Comparison of ENCODE assay signal across 10 cellular contexts in genomic region chr3:170178631-170179030, GRCh38. TPM values are rescaled to one million over a fixed set of nuclear protein-coding genes. Genes with fewer than 3 reads are reported as not detected.
DNase-seq lines count a peak whose midpoint lies in the region; ATAC-seq and TF ChIP-seq lines count a peak whose summit lies in the region.
"Had no signal": no experiment of that assay in that cellular context is flagged by ENCODE, and none has a peak within 500 bp of the region (broad histone marks: within the 10 kb centered on the region; RNA-seq: fewer than 3 reads in every experiment).

No MANE protein-coding gene starts in this region.

- H3K27ac Mint-ChIP-seq in activated CD4-positive, alpha-beta T cell treated with anti-CD3 and anti-CD28 coated beads for 36 hours: peak overlapping the region; percentile 69
- peak overlapping the region; percentile 73 for H3K27ac Mint-ChIP-seq in stimulated activated naive CD8-positive, alpha-beta T cell treated with anti-CD3 and anti-CD28 coated beads, Interleukin-15, Interleukin-2, amounts not matched to agents 100 ng/mL and 50 ng/mL, for 24 hours

- H3K9me3 Mint-ChIP-seq in activated CD4-positive, alpha-beta T cell treated with anti-CD3 and anti-CD28 coated beads for 36 hours (ENCODE audit: low read depth): no peaks in the 10 kb centered on the region
- no peaks in the 10 kb centered on the region for H3K9me3 Mint-ChIP-seq in stimulated activated naive CD8-positive, alpha-beta T cell treated with anti-CD3 and anti-CD28 coated beads, Interleukin-15, Interleukin-2, amounts not matched to agents 100 ng/mL and 50 ng/mL, for 24 hours

- TF ChIP-seq CTCF in esophagus muscularis mucosa (IDR thresholded peaks at IDR 0.05) (no peak), colonic mucosa (IDR thresholded peaks at IDR 0.05) (no peak)

- peaks cover 12 to 51% (median 41%) of the 10 kb centered on the region in 4 donors for H3K36me3 ChIP-seq in esophagus muscularis mucosa
- H3K36me3 ChIP-seq in colonic mucosa: no peaks in the 10 kb centered on the region

- CTCF ChIA-PET in activated CD4-positive, alpha-beta T cell treated with anti-CD3 and anti-CD28 coated beads for 36 hours (lab: Charles Lee): interaction anchor here (0.7 to 1.6 kb wide), 4 partner anchors 9 to 82 kb away, joined by 3 to 4 read pairs (median 4); no protein-coding TSS in a partner anchor

- peaks cover 37% of the 10 kb centered on the region for H3K4me1 Mint-ChIP-seq in activated CD4-positive, alpha-beta T cell treated with anti-CD3 and anti-CD28 coated beads for 36 hours
- peaks cover 39% of the 10 kb centered on the region for H3K4me1 Mint-ChIP-seq in stimulated activated naive CD8-positive, alpha-beta T cell treated with anti-CD3 and anti-CD28 coated beads, Interleukin-15, Interleukin-2, amounts not matched to agents 100 ng/mL and 50 ng/mL, for 24 hours (ENCODE audit: low read depth)

- H3K27ac ChIP-seq in esophagus muscularis mucosa (replicated peaks in 1 of 4) (peak overlapping the region in 1 of 4 donors; percentile 97), colonic mucosa (no peak overlapping the region)

- TF ChIP-seq POLR2A in esophagus muscularis mucosa (IDR thresholded peaks at IDR 0.05; ENCODE audit: low read depth): no peak

- H3K9me3 ChIP-seq in esophagus muscularis mucosa: no peaks in the 10 kb centered on the region
- H3K9me3 ChIP-seq in colonic mucosa: no peaks in the 10 kb centered on the region

- DNase-seq in SIG-M5 treated with dmso at 0.1 percent for 504 hours (lab: John Stamatoyannopoulos, UW; ENCODE audit: unreplicated experiment): peak; percentile 11
- DNase-seq in SIG-M5 (lab: John Stamatoyannopoulos, UW): no peak
- DNase-seq in activated CD4-positive, alpha-beta T cell treated with anti-CD3 and anti-CD28 coated beads for 36 hours: peak; percentile 68
- DNase-seq in esophagus muscularis mucosa (ENCODE audit: extremely low spot score): no peak
- no peak for DNase-seq in colonic mucosa
- no peak for DNase-seq in D341Med (ENCODE audit: low spot score)
- DNase-seq: ACHN, NCI-H1694 treated with DMSO at 0.1 percent for 48 hours had no signal

- H3K4me1 ChIP-seq in esophagus muscularis mucosa (peaks cover 24 to 63% (median 60%) of the 10 kb centered on the region in 4 donors), colonic mucosa (peaks cover 3% of the 10 kb centered on the region)

- 68% methylated on average over 3 of the region's 3 CpGs for WGBS in esophagus muscularis mucosa

- H3K4me3 Mint-ChIP-seq in activated CD4-positive, alpha-beta T cell treated with anti-CD3 and anti-CD28 coated beads for 36 hours: peak overlapping the region; percentile 60
- H3K4me3 Mint-ChIP-seq in stimulated activated naive CD8-positive, alpha-beta T cell treated with anti-CD3 and anti-CD28 coated beads, Interleukin-15, Interleukin-2, amounts not matched to agents 100 ng/mL and 50 ng/mL, for 24 hours: peak overlapping the region; percentile 76

- no peak for TF ChIP-seq EP300 in esophagus muscularis mucosa (IDR thresholded peaks at IDR 0.05)

- H3K36me3 Mint-ChIP-seq in activated CD4-positive, alpha-beta T cell treated with anti-CD3 and anti-CD28 coated beads for 36 hours (ENCODE audit: low read depth): peaks cover 41% of the 10 kb centered on the region
- H3K36me3 Mint-ChIP-seq in stimulated activated naive CD8-positive, alpha-beta T cell treated with anti-CD3 and anti-CD28 coated beads, Interleukin-15, Interleukin-2, amounts not matched to agents 100 ng/mL and 50 ng/mL, for 24 hours (ENCODE audit: low read depth): peaks cover 49% of the 10 kb centered on the region

- no peaks in the 10 kb centered on the region for H3K27me3 ChIP-seq in esophagus muscularis mucosa
- no peaks in the 10 kb centered on the region for H3K27me3 ChIP-seq in colonic mucosa

- H3K27me3 Mint-ChIP-seq in activated CD4-positive, alpha-beta T cell treated with anti-CD3 and anti-CD28 coated beads for 36 hours: no peaks in the 10 kb centered on the region
- no peaks in the 10 kb centered on the region for H3K27me3 Mint-ChIP-seq in stimulated activated naive CD8-positive, alpha-beta T cell treated with anti-CD3 and anti-CD28 coated beads, Interleukin-15, Interleukin-2, amounts not matched to agents 100 ng/mL and 50 ng/mL, for 24 hours

- ATAC-seq in activated CD4-positive, alpha-beta T cell treated with anti-CD3 and anti-CD28 coated beads for 36 hours: peak; percentile 31
- no peak for ATAC-seq in HG02571 (IDR thresholded peaks at IDR 0.05; ENCODE audit: unreplicated experiment)

- intact Hi-C loops in activated CD4-positive, alpha-beta T cell treated with anti-CD3 and anti-CD28 coated beads for 36 hours (cut with DNase I, micrococcal nuclease): loop anchor here (5.0 to 10.0 kb wide), 2 partner anchors 81 to 314 kb away; partner anchors contain the start of gene LRRC31 (in 1 of the 2)
- intact Hi-C loops in esophagus muscularis mucosa (cut with DNase I): no loop called here
- intact Hi-C loops in colonic mucosa (cut with DNase I): loop anchor here (10.0 kb wide), 1 partner anchor 74 kb away; no protein-coding TSS in a partner anchor

- H3K4me3 ChIP-seq in esophagus muscularis mucosa (peak overlapping the region in 3 of 4 donors; percentile 72 to 92 (median 83)), colonic mucosa (no peak overlapping the region)

- POLR2A ChIA-PET in activated CD4-positive, alpha-beta T cell treated with anti-CD3 and anti-CD28 coated beads for 36 hours (lab: Charles Lee): interaction anchor here (0.6 kb wide), 1 partner anchor 97 kb away, joined by 9 read pairs; no protein-coding TSS in a partner anchor

- no peak overlapping the region for H3K9ac ChIP-seq in colonic mucosa (ENCODE audit: low read depth in 2 of 2, low read length in 2 of 2)

RNA-seq across cellular contexts. Expression of gene PHC3, which starts 2.9 kb away (rescaled TPM):
- total RNA-seq in activated CD4-positive, alpha-beta T cell treated with anti-CD3 and anti-CD28 coated beads for 36 hours: 10 to 100 TPM; 47.6 to 83.9 TPM
- 10 to 100 TPM; 53.7 to 83.1 (median 70.8) TPM for total RNA-seq in esophagus muscularis mucosa
- 10 to 100 TPM; 36.4 to 49.4 TPM for total RNA-seq in colonic mucosa

RNA-seq across cellular contexts. Expression of gene PRKCI, which starts 43.6 kb away (rescaled TPM):
- total RNA-seq in activated CD4-positive, alpha-beta T cell treated with anti-CD3 and anti-CD28 coated beads for 36 hours: 10 to 100 TPM; 32.3 to 33.0 TPM
- 10 to 100 TPM; 35.7 to 90.9 (median 39.8) TPM for total RNA-seq in esophagus muscularis mucosa
- total RNA-seq in colonic mucosa: 10 to 100 TPM; 34.4 to 48.2 TPM

Comparison
In these comparisons a context has a peak if more than half of its experiments do, and no peak if none do; other contexts are left out.
1. DNase-seq: peak in SIG-M5 treated with dmso at 0.1 percent for 504 hours (single experiment) and activated CD4-positive, alpha-beta T cell treated with anti-CD3 and anti-CD28 coated beads for 36 hours (single experiment); none in SIG-M5 (single experiment), esophagus muscularis mucosa (single experiment), colonic mucosa (single experiment) and D341Med (single experiment).